ENCODE assay signal across 11 cellular contexts in genomic region chr11:63534895-63535461, GRCh38. TPM values are rescaled to one million over a fixed set of nuclear protein-coding genes. Genes with fewer than 3 reads are reported as not detected.
DNase-seq lines count a peak whose midpoint lies in the region; ATAC-seq and TF ChIP-seq lines count a peak whose summit lies in the region.
"Had no signal": no experiment of that assay in that cellular context is flagged by ENCODE, and none has a peak within 500 bp of the region (broad histone marks: within the 10 kb centered on the region; RNA-seq: fewer than 3 reads in every experiment).

No MANE protein-coding gene starts in this region.

- no peak overlapping the region for H2AFZ ChIP-seq in Loucy (ENCODE audit: low read length)

- peak overlapping the region; percentile 92 for H3K4me3 Mint-ChIP-seq in CD8-positive, alpha-beta T cell

- intact Hi-C loops in CD8-positive, alpha-beta T cell (cut with DNase I, micrococcal nuclease) = loop anchor here in 1 of 2 experiments (5.0 kb wide), 4 partner anchors 32 to 137 kb away; partner anchors contain the start of genes ATL3 and PLAAT3
- intact Hi-C loops in colonic mucosa (cut with DNase I) = no loop called here

- H3K27me3 ChIP-seq in CD8-positive, alpha-beta T cell (ENCODE audit: insufficient read depth, low read length) = no peaks in the 10 kb centered on the region
- H3K27me3 ChIP-seq in Loucy (ENCODE audit: insufficient read depth, low read length, poor library complexity, severe bottlenecking) (no peaks in the 10 kb centered on the region), colonic mucosa (no peaks in the 10 kb centered on the region)
- H3K27me3 ChIP-seq: upper lobe of right lung had no signal

- peak overlapping the region; percentile 84 for H3K27ac ChIP-seq in CD8-positive, alpha-beta T cell (ENCODE audit: low read depth, low read length)
- H3K27ac ChIP-seq in colonic mucosa = peak overlapping the region; percentile 73

- H3K4me1 ChIP-seq in CD8-positive, alpha-beta T cell (ENCODE audit: insufficient read depth, low read length) = peaks cover 82% of the 10 kb centered on the region
- peaks cover 74% of the 10 kb centered on the region for H3K4me1 ChIP-seq in Loucy (ENCODE audit: insufficient read depth, low read length, poor library complexity, severe bottlenecking)
- H3K4me1 ChIP-seq in colonic mucosa = peaks cover 10% of the 10 kb centered on the region

- H3K9me3 ChIP-seq in CD8-positive, alpha-beta T cell (ENCODE audit: low read length) = no peaks in the 10 kb centered on the region
- H3K9me3 ChIP-seq in Loucy (ENCODE audit: insufficient read depth, low read depth, low read length) (no peaks in the 10 kb centered on the region), colonic mucosa (no peaks in the 10 kb centered on the region)
- H3K9me3 ChIP-seq: upper lobe of right lung had no signal

- H3K27ac Mint-ChIP-seq in CD8-positive, alpha-beta T cell = peak overlapping the region; percentile 97

- no peak for TF ChIP-seq POLR2A in erythroblast (IDR thresholded peaks at IDR 0.05; ENCODE audit: low read length)

- TF ChIP-seq CTCF in CD8-positive, alpha-beta T cell (IDR thresholded peaks at IDR 0.05) = no peak
- TF ChIP-seq CTCF in GM20000 (IDR thresholded peaks at IDR 0.05; ENCODE audit: extremely low read depth, missing control alignments) (no peak), Loucy (conservative IDR thresholded peaks at IDR 0.05; ENCODE audit: low read length) (no peak), colonic mucosa (IDR thresholded peaks at IDR 0.05) (no peak)

- no peaks in the 10 kb centered on the region for H3K9me2 ChIP-seq in Loucy (replicated peaks; ENCODE audit: low read depth, low read length)

- DNase-seq in CD8-positive, alpha-beta T cell = peak in 1 of 7 experiments; percentile 34
- DNase-seq in GM20000 (ENCODE audit: low spot score) = peak; percentile 54
- no peak for DNase-seq in colonic mucosa
- DNase-seq in erythroblast (lab: John Stamatoyannopoulos, UW) = no peak
- no peak for DNase-seq in NCI-H526 (lab: John Stamatoyannopoulos, UW)
- DNase-seq in COLO829 (ENCODE audit: low spot score) = no peak
- DNase-seq in amygdala (lab: John Stamatoyannopoulos, UW) = no peak
- DNase-seq: GOT3, NCI-H446 treated with DMSO at 0.1 percent for 48 hours, upper lobe of right lung had no signal

- POLR2A ChIA-PET in CD8-positive, alpha-beta T cell (lab: Charles Lee) = interaction anchor here (8.7 kb wide), 1 partner anchor 16 kb away, joined by 101 read pairs; no protein-coding TSS in a partner anchor

- H3K9me3 Mint-ChIP-seq in CD8-positive, alpha-beta T cell = no peaks in the 10 kb centered on the region

- peaks cover 27% of the 10 kb centered on the region for H3K36me3 Mint-ChIP-seq in CD8-positive, alpha-beta T cell

- ATAC-seq in CD8-positive, alpha-beta T cell = peak; percentile 16
- ATAC-seq: upper lobe of right lung had no signal

- peak overlapping the region; percentile 85 for H3K4me3 ChIP-seq in CD8-positive, alpha-beta T cell (ENCODE audit: low read depth, low read length)
- H3K4me3 ChIP-seq in Loucy (ENCODE audit: low read length, poor library complexity, severe bottlenecking) (no peak overlapping the region), colonic mucosa (no peak overlapping the region)
- H3K4me3 ChIP-seq: upper lobe of right lung had no signal

- H3K27me3 Mint-ChIP-seq in CD8-positive, alpha-beta T cell (ENCODE audit: low read depth) = no peaks in the 10 kb centered on the region

- no peaks in the 10 kb centered on the region for H3K36me3 ChIP-seq in CD8-positive, alpha-beta T cell (ENCODE audit: insufficient read depth, low read length)
- H3K36me3 ChIP-seq in Loucy (ENCODE audit: insufficient read depth, low read length) = no peaks in the 10 kb centered on the region
- no peaks in the 10 kb centered on the region for H3K36me3 ChIP-seq in colonic mucosa
- H3K36me3 ChIP-seq: upper lobe of right lung had no signal

- H3F3A ChIP-seq in Loucy (ENCODE audit: low read depth) = no peaks in the 10 kb centered on the region

- peak overlapping the region; percentile 77 for H3K4me2 ChIP-seq in Loucy (ENCODE audit: low read depth, low read length, poor library complexity, severe bottlenecking)

- peaks cover 85% of the 10 kb centered on the region for H3K4me1 Mint-ChIP-seq in CD8-positive, alpha-beta T cell (ENCODE audit: low read depth)

- CTCF ChIA-PET in CD8-positive, alpha-beta T cell (lab: Charles Lee) = interaction anchor here (0.6 to 3.0 kb wide), 5 partner anchors 14 to 101 kb away, joined by 3 to 8 read pairs (median 5); no protein-coding TSS in a partner anchor

- no peaks in the 10 kb centered on the region for H4K20me1 ChIP-seq in Loucy (ENCODE audit: insufficient read depth, low read length, poor library complexity, severe bottlenecking)

- no peaks in the 10 kb centered on the region for H3K79me2 ChIP-seq in Loucy (ENCODE audit: insufficient read depth, low read length)

- H3K9ac ChIP-seq in Loucy (ENCODE audit: low read depth, low read length, poor library complexity, severe bottlenecking) (peak overlapping the region; percentile 64), colonic mucosa (ENCODE audit: low read depth in 2 of 2, low read length in 2 of 2) (no peak overlapping the region)

RNA-seq across cellular contexts. Expression of gene PLAAT4, which starts 1.6 kb away (rescaled TPM):
- total RNA-seq in CD8-positive, alpha-beta T cell = 10 to 100 TPM; 81.9 to 84.0 TPM
- 10 to 100 TPM in 1 of 2 donors, 1 to 10 TPM in 1; 9.9 to 40.7 TPM for total RNA-seq in colonic mucosa

RNA-seq across cellular contexts. Expression of gene PLAAT2, which starts 28.2 kb away (rescaled TPM):
- under 1 TPM in 1 of 2 experiments, not detected in 1; 0.47 TPM for total RNA-seq in CD8-positive, alpha-beta T cell
- total RNA-seq in colonic mucosa = 10 to 100 TPM in 1 of 2 donors, 1 to 10 TPM in 1; 1.9 to 11.1 TPM

RNA-seq across cellular contexts. Expression of gene LGALS12, which starts 29.1 kb away (rescaled TPM):
- not detected for total RNA-seq in CD8-positive, alpha-beta T cell
- total RNA-seq in colonic mucosa = under 1 TPM in 1 of 2 donors, not detected in 1; 0.24 TPM

RNA-seq across cellular contexts. Expression of gene PLAAT5, which starts 44.0 kb away (rescaled TPM):
- total RNA-seq in CD8-positive, alpha-beta T cell = not detected
- total RNA-seq in colonic mucosa = under 1 TPM in 1 of 2 donors, not detected in 1; 0.40 TPM
